Comparison of ENCODE assay signal across 1 cellular context in the genomic region with DNA sequence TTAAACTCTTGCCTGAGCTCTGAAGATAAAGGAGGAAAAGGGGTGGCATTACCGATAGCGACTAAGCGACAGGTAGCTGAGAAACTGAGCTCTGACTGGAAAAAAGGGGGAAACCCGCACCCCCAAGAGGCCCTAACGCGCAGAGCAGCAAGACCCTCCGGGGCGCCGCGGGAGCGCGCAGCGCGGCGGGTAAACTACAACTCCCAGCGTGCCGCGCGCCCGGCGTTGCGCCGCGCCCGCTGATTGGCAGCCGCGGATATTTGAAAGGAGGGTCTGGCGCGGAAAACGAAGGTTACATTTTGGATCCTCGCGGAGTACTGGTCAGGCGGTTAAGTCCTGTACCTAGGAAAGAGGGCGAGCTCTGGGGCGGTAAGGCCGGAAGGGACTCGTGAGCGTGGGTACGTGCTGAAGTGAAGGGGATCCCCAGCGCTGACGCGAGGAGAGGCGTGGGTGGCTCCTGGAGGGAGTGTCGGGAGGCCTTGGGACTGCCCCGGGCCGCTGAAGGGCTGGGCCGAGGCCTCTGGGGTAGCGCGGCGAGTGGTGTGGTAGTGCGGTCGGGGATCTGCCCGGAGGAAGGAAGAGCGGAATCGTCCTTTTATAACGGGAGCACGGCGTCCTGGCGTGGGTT.
TF ChIP-seq lines count a peak whose summit lies in the region.

A gene (plus strand): TSS at position 291 of the 628 bp plus-strand sequence. CDS start 468 bp downstream, outside the sequence.

TF ChIP-seq in K562, 482 proteins besides CTCF, POLR2A, EP300 and RAD21 (continued from another document):
- TF ChIP-seq, protein P1, sequence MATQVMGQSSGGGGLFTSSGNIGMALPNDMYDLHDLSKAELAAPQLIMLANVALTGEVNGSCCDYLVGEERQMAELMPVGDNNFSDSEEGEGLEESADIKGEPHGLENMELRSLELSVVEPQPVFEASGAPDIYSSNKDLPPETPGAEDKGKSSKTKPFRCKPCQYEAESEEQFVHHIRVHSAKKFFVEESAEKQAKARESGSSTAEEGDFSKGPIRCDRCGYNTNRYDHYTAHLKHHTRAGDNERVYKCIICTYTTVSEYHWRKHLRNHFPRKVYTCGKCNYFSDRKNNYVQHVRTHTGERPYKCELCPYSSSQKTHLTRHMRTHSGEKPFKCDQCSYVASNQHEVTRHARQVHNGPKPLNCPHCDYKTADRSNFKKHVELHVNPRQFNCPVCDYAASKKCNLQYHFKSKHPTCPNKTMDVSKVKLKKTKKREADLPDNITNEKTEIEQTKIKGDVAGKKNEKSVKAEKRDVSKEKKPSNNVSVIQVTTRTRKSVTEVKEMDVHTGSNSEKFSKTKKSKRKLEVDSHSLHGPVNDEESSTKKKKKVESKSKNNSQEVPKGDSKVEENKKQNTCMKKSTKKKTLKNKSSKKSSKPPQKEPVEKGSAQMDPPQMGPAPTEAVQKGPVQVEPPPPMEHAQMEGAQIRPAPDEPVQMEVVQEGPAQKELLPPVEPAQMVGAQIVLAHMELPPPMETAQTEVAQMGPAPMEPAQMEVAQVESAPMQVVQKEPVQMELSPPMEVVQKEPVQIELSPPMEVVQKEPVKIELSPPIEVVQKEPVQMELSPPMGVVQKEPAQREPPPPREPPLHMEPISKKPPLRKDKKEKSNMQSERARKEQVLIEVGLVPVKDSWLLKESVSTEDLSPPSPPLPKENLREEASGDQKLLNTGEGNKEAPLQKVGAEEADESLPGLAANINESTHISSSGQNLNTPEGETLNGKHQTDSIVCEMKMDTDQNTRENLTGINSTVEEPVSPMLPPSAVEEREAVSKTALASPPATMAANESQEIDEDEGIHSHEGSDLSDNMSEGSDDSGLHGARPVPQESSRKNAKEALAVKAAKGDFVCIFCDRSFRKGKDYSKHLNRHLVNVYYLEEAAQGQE (CRISPR knock-in tag; IDR thresholded peaks at IDR 0.05; ENCODE audit: low read depth) = 0 out of 2 replicates have a peak, but pooled peaks have one; percentile 59
- TF ChIP-seq, protein P2, sequence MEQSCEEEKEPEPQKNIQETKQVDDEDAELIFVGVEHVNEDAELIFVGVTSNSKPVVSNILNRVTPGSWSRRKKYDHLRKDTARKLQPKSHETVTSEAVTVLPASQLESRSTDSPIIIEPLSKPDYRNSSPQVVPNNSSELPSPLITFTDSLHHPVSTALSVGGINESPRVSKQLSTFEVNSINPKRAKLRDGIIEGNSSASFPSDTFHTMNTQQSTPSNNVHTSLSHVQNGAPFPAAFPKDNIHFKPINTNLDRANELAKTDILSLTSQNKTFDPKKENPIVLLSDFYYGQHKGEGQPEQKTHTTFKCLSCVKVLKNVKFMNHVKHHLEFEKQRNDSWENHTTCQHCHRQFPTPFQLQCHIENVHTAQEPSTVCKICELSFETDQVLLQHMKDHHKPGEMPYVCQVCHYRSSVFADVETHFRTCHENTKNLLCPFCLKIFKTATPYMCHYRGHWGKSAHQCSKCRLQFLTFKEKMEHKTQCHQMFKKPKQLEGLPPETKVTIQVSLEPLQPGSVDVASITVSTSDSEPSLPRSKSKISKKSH (CRISPR knock-in tag; IDR thresholded peaks at IDR 0.05) = no peak
- TF ChIP-seq TGIF2 (CRISPR knock-in tag; IDR thresholded peaks at IDR 0.05) (no peak), RBFOX2 (IDR thresholded peaks at IDR 0.05; ENCODE audit: low read depth, low read length) (peak; percentile 86), BHLHE40 (IDR thresholded peaks at IDR 0.05; ENCODE audit: low read length) (0 out of 2 replicates have a peak, but pooled peaks have one; percentile 4), PYGO2 (tag; IDR thresholded peaks at IDR 0.05) (no peak), CREB1 (IDR thresholded peaks at IDR 0.05) (peak; percentile 63), CREB1 (CRISPR knock-in tag; IDR thresholded peaks at IDR 0.05) (peak; percentile 77), ZNF717 (CRISPR knock-in tag; IDR thresholded peaks at IDR 0.05) (no peak), ZNF311 (CRISPR knock-in tag; IDR thresholded peaks at IDR 0.05) (no peak), TAF9B (IDR thresholded peaks at IDR 0.05; ENCODE audit: partially characterized antibody) (no peak), ETS2 (tag; IDR thresholded peaks at IDR 0.05; ENCODE audit: borderline replicate concordance, poor library complexity, severe bottlenecking) (no peak), PML (IDR thresholded peaks at IDR 0.05; ENCODE audit: low read length) (peak; percentile 30; the same call in 1 of the 2 replicates), NCOR1 (IDR thresholded peaks at IDR 0.05) (peak; percentile 53), MTA2 (IDR thresholded peaks at IDR 0.05; ENCODE audit: low read depth) (no peak), JUN (IDR thresholded peaks at IDR 0.05; ENCODE audit: borderline replicate concordance, low read depth, low read length) (no peak), JUN (CRISPR knock-in tag; IDR thresholded peaks at IDR 0.05; ENCODE audit: borderline replicate concordance) (peak; percentile 50; the same call in 1 of the 2 replicates), FOXJ2 (tag; IDR thresholded peaks at IDR 0.05) (no peak), CBX3 (IDR thresholded peaks at IDR 0.05; ENCODE audit: borderline replicate concordance in 1 of 2, low read length in 2 of 2) (peak in 1 of 2 experiments; percentile 26; a peak in 1 of 3 replicates), ARID2 (IDR thresholded peaks at IDR 0.05) (no peak), GTF2A2 (tag; IDR thresholded peaks at IDR 0.05) (no peak)
- TF ChIP-seq, protein P3, sequence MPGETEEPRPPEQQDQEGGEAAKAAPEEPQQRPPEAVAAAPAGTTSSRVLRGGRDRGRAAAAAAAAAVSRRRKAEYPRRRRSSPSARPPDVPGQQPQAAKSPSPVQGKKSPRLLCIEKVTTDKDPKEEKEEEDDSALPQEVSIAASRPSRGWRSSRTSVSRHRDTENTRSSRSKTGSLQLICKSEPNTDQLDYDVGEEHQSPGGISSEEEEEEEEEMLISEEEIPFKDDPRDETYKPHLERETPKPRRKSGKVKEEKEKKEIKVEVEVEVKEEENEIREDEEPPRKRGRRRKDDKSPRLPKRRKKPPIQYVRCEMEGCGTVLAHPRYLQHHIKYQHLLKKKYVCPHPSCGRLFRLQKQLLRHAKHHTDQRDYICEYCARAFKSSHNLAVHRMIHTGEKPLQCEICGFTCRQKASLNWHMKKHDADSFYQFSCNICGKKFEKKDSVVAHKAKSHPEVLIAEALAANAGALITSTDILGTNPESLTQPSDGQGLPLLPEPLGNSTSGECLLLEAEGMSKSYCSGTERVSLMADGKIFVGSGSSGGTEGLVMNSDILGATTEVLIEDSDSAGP (CRISPR knock-in tag; IDR thresholded peaks at IDR 0.05) = no peak
- TF ChIP-seq, protein P4, sequence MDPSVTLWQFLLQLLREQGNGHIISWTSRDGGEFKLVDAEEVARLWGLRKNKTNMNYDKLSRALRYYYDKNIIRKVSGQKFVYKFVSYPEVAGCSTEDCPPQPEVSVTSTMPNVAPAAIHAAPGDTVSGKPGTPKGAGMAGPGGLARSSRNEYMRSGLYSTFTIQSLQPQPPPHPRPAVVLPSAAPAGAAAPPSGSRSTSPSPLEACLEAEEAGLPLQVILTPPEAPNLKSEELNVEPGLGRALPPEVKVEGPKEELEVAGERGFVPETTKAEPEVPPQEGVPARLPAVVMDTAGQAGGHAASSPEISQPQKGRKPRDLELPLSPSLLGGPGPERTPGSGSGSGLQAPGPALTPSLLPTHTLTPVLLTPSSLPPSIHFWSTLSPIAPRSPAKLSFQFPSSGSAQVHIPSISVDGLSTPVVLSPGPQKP (CRISPR knock-in tag; IDR thresholded peaks at IDR 0.05) = no peak
- TF ChIP-seq, protein P5, sequence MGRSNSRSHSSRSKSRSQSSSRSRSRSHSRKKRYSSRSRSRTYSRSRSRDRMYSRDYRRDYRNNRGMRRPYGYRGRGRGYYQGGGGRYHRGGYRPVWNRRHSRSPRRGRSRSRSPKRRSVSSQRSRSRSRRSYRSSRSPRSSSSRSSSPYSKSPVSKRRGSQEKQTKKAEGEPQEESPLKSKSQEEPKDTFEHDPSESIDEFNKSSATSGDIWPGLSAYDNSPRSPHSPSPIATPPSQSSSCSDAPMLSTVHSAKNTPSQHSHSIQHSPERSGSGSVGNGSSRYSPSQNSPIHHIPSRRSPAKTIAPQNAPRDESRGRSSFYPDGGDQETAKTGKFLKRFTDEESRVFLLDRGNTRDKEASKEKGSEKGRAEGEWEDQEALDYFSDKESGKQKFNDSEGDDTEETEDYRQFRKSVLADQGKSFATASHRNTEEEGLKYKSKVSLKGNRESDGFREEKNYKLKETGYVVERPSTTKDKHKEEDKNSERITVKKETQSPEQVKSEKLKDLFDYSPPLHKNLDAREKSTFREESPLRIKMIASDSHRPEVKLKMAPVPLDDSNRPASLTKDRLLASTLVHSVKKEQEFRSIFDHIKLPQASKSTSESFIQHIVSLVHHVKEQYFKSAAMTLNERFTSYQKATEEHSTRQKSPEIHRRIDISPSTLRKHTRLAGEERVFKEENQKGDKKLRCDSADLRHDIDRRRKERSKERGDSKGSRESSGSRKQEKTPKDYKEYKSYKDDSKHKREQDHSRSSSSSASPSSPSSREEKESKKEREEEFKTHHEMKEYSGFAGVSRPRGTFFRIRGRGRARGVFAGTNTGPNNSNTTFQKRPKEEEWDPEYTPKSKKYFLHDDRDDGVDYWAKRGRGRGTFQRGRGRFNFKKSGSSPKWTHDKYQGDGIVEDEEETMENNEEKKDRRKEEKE (IDR thresholded peaks at IDR 0.05; ENCODE audit: borderline replicate concordance in 1 of 2, control insufficient read depth in 1 of 2, low read depth in 2 of 2, low read length in 1 of 2) = no peak
- TF ChIP-seq, protein P6, sequence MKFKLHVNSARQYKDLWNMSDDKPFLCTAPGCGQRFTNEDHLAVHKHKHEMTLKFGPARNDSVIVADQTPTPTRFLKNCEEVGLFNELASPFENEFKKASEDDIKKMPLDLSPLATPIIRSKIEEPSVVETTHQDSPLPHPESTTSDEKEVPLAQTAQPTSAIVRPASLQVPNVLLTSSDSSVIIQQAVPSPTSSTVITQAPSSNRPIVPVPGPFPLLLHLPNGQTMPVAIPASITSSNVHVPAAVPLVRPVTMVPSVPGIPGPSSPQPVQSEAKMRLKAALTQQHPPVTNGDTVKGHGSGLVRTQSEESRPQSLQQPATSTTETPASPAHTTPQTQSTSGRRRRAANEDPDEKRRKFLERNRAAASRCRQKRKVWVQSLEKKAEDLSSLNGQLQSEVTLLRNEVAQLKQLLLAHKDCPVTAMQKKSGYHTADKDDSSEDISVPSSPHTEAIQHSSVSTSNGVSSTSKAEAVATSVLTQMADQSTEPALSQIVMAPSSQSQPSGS (CRISPR knock-in tag; IDR thresholded peaks at IDR 0.05) = no peak
- TF ChIP-seq, protein P7, sequence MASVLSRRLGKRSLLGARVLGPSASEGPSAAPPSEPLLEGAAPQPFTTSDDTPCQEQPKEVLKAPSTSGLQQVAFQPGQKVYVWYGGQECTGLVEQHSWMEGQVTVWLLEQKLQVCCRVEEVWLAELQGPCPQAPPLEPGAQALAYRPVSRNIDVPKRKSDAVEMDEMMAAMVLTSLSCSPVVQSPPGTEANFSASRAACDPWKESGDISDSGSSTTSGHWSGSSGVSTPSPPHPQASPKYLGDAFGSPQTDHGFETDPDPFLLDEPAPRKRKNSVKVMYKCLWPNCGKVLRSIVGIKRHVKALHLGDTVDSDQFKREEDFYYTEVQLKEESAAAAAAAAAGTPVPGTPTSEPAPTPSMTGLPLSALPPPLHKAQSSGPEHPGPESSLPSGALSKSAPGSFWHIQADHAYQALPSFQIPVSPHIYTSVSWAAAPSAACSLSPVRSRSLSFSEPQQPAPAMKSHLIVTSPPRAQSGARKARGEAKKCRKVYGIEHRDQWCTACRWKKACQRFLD (CRISPR knock-in tag; IDR thresholded peaks at IDR 0.05) = no peak; the same call in 1 of the 2 replicates
